ENCODE assay signal across 9 cellular contexts in genomic region chr20:4369798-4370124, GRCh38.
DNase-seq lines count a peak whose midpoint lies in the region; ATAC-seq lines count a peak whose summit lies in the region.
"Had no signal": no experiment of that assay in that cellular context is flagged by ENCODE, and none has a peak within 500 bp of the region (broad histone marks: within the 10 kb centered on the region; RNA-seq: fewer than 3 reads in every experiment).

No MANE protein-coding gene starts in this region.

- no peaks in the 10 kb centered on the region for H3K27me3 Mint-ChIP-seq in activated naive CD4-positive, alpha-beta T cell treated with anti-CD3 and anti-CD28 coated beads, Interleukin-2, amount 50 U/mL, for 24 hours

- H3K36me3 Mint-ChIP-seq in activated naive CD4-positive, alpha-beta T cell treated with anti-CD3 and anti-CD28 coated beads, Interleukin-2, amount 50 U/mL, for 24 hours: no peaks in the 10 kb centered on the region

- ATAC-seq in activated CD4-positive, CD25-positive, alpha-beta regulatory T cell treated with anti-CD3 and anti-CD28 coated beads, Interleukin-2, amount 50 U/mL, for 24 hours: peak; percentile 81 to 85
- no peak for ATAC-seq in GM21367 (IDR thresholded peaks at IDR 0.05; ENCODE audit: unreplicated experiment)

- H3K4me3 Mint-ChIP-seq in activated naive CD4-positive, alpha-beta T cell treated with anti-CD3 and anti-CD28 coated beads, Interleukin-2, amount 50 U/mL, for 24 hours: peak overlapping the region; percentile 2

- no peaks in the 10 kb centered on the region for H3K9me3 Mint-ChIP-seq in activated naive CD4-positive, alpha-beta T cell treated with anti-CD3 and anti-CD28 coated beads, Interleukin-2, amount 50 U/mL, for 24 hours

- peaks cover 18% of the 10 kb centered on the region for H3K4me1 Mint-ChIP-seq in activated naive CD4-positive, alpha-beta T cell treated with anti-CD3 and anti-CD28 coated beads, Interleukin-2, amount 50 U/mL, for 24 hours

- H3K27ac Mint-ChIP-seq in activated naive CD4-positive, alpha-beta T cell treated with anti-CD3 and anti-CD28 coated beads, Interleukin-2, amount 50 U/mL, for 24 hours: peak overlapping the region; percentile 52

- DNase-seq in activated CD4-positive, CD25-positive, alpha-beta regulatory T cell (lab: John Stamatoyannopoulos, UW): no peak
- DNase-seq in NOMO-1 treated with DMSO at 0.1 percent for 48 hours (lab: John Stamatoyannopoulos, UW; ENCODE audit: unreplicated experiment): peak; percentile 83
- peak; percentile 9 to 34 for DNase-seq in stimulated activated CD8-positive, alpha-beta memory T cell treated with anti-CD3 and anti-CD28 coated beads, Interleukin-7, amount 100 ng/mL, for 48 hours (ENCODE audit: extremely low read depth in 1 of 2, low read depth in 1 of 2)
- no peak for DNase-seq in superior temporal gyrus (ENCODE audit: extremely low spot score)
- no peak for DNase-seq in GM03348 (ENCODE audit: low spot score)
- DNase-seq: NCI-H526 had no signal

Comparison
In these comparisons a context has a peak if more than half of its experiments do, and no peak if none do; other contexts are left out.
1. DNase-seq: peak in NOMO-1 treated with DMSO at 0.1 percent for 48 hours (single experiment) and stimulated activated CD8-positive, alpha-beta memory T cell treated with anti-CD3 and anti-CD28 coated beads, Interleukin-7, amount 100 ng/mL, for 48 hours (2 of 2); none in activated CD4-positive, CD25-positive, alpha-beta regulatory T cell (0 of 4), superior temporal gyrus (single experiment) and GM03348 (single experiment).